ENCODE assay signal across 24 cellular contexts in the genomic region with DNA sequence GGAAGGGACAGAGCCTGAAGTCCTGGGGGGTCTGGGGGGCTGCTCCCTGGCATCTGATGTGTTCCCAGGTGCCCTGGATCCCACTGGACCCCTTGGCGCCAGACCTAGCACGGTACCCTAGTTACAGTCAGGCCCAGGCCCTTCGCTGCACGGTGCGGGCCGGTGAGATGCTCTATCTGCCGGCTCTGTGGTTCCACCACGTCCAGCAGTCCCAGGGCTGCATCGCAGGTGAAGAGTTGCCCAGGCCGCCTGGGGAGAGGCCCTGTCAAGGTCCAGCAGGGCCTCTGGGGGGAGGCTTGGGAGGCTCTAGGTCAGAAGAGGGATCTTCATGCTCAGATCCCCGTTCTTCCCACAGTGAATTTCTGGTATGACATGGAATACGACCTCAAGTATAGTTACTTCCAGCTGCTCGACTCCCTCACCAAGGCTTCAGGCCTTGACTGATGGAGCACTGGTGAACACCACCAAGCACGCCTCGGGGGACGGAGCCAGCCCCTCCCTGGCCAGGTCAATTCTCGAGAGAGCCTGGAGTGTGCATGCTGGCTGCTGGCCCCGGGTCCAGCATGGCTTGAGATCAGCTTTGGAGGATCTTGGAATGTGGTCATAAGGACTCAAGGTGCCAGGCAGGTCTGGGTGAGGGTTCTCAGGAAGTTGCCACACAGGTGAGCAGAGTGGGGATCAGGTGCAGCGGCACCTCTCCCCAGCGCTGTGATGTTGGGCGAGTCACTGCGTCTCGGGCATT.
"Had no signal": no experiment of that assay in that cellular context is flagged by ENCODE, and none has a peak within 500 bp of the region (broad histone marks: within the 10 kb centered on the region; RNA-seq: fewer than 3 reads in every experiment).

No MANE protein-coding gene starts in this region.

- H3K9me3 Mint-ChIP-seq: activated CD4-positive, alpha-beta T cell treated with anti-CD3 and anti-CD28 coated beads, Interleukin-2, amount 10 ng/mL, durations not matched to agents 7 days and 5 days; activated CD8-positive, alpha-beta T cell treated with anti-CD3 and anti-CD28 coated beads for 36 hours; immature natural killer cell; nephron; stimulated activated naive CD8-positive, alpha-beta T cell treated with anti-CD3 and anti-CD28 coated beads, Interleukin-15, Interleukin-2, amounts not matched to agents 100 ng/mL and 50 ng/mL, for 24 hours; T-cell; T-helper 2 cell treated with Interferon-gamma antibody and Interleukin-4, amounts not matched to agents 5 μg/mL and 100 μg/mL, for 36 hours had no signal

- H3K4me2 ChIP-seq: SK-N-SH had no signal

- H3K27me3 ChIP-seq: adrenal gland, colonic mucosa, foreskin keratinocyte, pancreas, tibial nerve had no signal

- H3K36me3 ChIP-seq: adrenal gland, colonic mucosa had no signal

- H3K4me3 Mint-ChIP-seq: activated CD4-positive, alpha-beta T cell treated with anti-CD3 and anti-CD28 coated beads, Interleukin-2, amount 10 ng/mL, durations not matched to agents 7 days and 5 days; activated CD8-positive, alpha-beta memory T cell treated with anti-CD3 and anti-CD28 coated beads, Interleukin-2, amount 10 ng/mL, durations not matched to agents 7 days and 5 days; activated CD8-positive, alpha-beta T cell treated with anti-CD3 and anti-CD28 coated beads for 36 hours; activated naive CD8-positive, alpha-beta T cell; immature natural killer cell; nephron; stimulated activated naive CD8-positive, alpha-beta T cell treated with anti-CD3 and anti-CD28 coated beads, Interleukin-15, Interleukin-2, amounts not matched to agents 100 ng/mL and 50 ng/mL, for 24 hours; T-cell; T-helper 2 cell treated with Interferon-gamma antibody and Interleukin-4, amounts not matched to agents 5 μg/mL and 100 μg/mL, for 36 hours had no signal

- ATAC-seq: activated CD8-positive, alpha-beta memory T cell treated with anti-CD3 and anti-CD28 coated beads, Interleukin-2, amount 10 ng/mL, durations not matched to agents 7 days and 5 days; activated CD8-positive, alpha-beta T cell treated with anti-CD3 and anti-CD28 coated beads for 36 hours; foreskin keratinocyte; left lobe of liver; pancreas; right cardiac atrium; T-cell had no signal

- H3K4me3 ChIP-seq: adrenal gland, colonic mucosa, pancreas, tibial nerve had no signal

- H3K9ac ChIP-seq: SK-N-SH had no signal

- H3K27ac ChIP-seq: adrenal gland, colonic mucosa, foreskin keratinocyte, pancreas, tibial nerve, WERI-Rb-1 had no signal

- H3K27ac Mint-ChIP-seq: activated CD4-positive, alpha-beta T cell treated with anti-CD3 and anti-CD28 coated beads, Interleukin-2, amount 10 ng/mL, durations not matched to agents 7 days and 5 days; activated CD8-positive, alpha-beta memory T cell treated with anti-CD3 and anti-CD28 coated beads, Interleukin-2, amount 10 ng/mL, durations not matched to agents 7 days and 5 days; activated CD8-positive, alpha-beta T cell treated with anti-CD3 and anti-CD28 coated beads for 36 hours; activated naive CD8-positive, alpha-beta T cell; immature natural killer cell; nephron; stimulated activated naive CD8-positive, alpha-beta T cell treated with anti-CD3 and anti-CD28 coated beads, Interleukin-15, Interleukin-2, amounts not matched to agents 100 ng/mL and 50 ng/mL, for 24 hours; T-cell; T-helper 2 cell treated with Interferon-gamma antibody and Interleukin-4, amounts not matched to agents 5 μg/mL and 100 μg/mL, for 36 hours had no signal

- H3K4me1 ChIP-seq: adrenal gland, colonic mucosa, pancreas had no signal

- H3K27me3 Mint-ChIP-seq: activated CD4-positive, alpha-beta T cell treated with anti-CD3 and anti-CD28 coated beads, Interleukin-2, amount 10 ng/mL, durations not matched to agents 7 days and 5 days; activated CD8-positive, alpha-beta memory T cell treated with anti-CD3 and anti-CD28 coated beads, Interleukin-2, amount 10 ng/mL, durations not matched to agents 7 days and 5 days; activated CD8-positive, alpha-beta T cell treated with anti-CD3 and anti-CD28 coated beads for 36 hours; activated naive CD8-positive, alpha-beta T cell; stimulated activated naive CD8-positive, alpha-beta T cell treated with anti-CD3 and anti-CD28 coated beads, Interleukin-15, Interleukin-2, amounts not matched to agents 100 ng/mL and 50 ng/mL, for 24 hours; T-cell had no signal

- H3K9me3 ChIP-seq: adrenal gland, colonic mucosa, pancreas, SK-N-SH, tibial nerve had no signal

- DNase-seq: activated CD4-positive, alpha-beta T cell treated with anti-CD3 and anti-CD28 coated beads, Interleukin-2, amount 10 ng/mL, durations not matched to agents 7 days and 5 days; activated CD4-positive, CD25-positive, alpha-beta regulatory T cell treated with anti-CD3 and anti-CD28 coated beads, Interleukin-2, amount 50 U/mL, for 72 hours; activated CD8-positive, alpha-beta memory T cell treated with anti-CD3 and anti-CD28 coated beads, Interleukin-2, amount 10 ng/mL, durations not matched to agents 7 days and 5 days; activated CD8-positive, alpha-beta T cell treated with anti-CD3 and anti-CD28 coated beads for 36 hours; activated effector memory CD4-positive, alpha-beta T cell treated with anti-CD3 and anti-CD28 coated beads, Interleukin-2, amount 50 U/mL, for 16 hours; activated T-cell treated with anti-CD3 and anti-CD28 coated beads for 4 hours; adrenal gland; colonic mucosa; foreskin keratinocyte; immature natural killer cell; midbrain; pancreas; right cardiac atrium; SK-N-SH; stimulated activated CD4-positive, alpha-beta T cell treated with anti-CD3 and anti-CD28 coated beads, Interleukin-1b, Interleukin-23, amount 100 ng/mL, for 48 hours; substantia nigra; T-cell; WERI-Rb-1 had no signal
